1 cellular context compared by ENCODE assay signal in the genomic region with DNA sequence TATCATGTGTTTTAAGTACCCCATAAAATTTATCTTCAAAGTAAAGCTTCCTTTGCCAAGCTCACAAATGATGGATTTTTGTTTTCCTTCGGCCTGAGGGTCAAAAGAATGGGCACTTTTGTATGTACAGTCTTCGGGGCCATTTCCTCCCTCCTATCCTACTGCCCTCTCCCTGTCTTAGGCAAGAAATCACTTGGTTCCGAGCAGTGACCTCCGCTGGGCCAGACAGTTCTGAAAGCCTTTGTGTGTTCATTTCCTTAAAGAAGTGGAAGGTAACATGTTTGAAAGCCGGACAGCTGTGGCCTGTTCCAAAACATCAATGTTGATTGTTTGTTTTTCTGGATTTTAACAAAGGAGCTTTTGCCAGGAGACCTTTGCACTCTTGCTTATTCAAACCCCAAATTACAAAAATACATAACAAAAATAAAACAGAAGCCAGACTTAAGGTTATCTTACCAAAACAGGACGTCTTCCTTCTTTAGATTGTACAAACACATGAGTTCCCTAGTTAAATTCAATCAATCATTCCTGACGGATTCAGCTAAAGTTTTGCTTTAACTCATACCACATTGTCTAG.
TF ChIP-seq lines count a peak whose summit lies in the region.

No MANE protein-coding gene starts in this region.

TF ChIP-seq in HEK293, 187 proteins besides CTCF, POLR2A, EP300 and RAD21 (continued from another document):
- TF ChIP-seq, protein P1, sequence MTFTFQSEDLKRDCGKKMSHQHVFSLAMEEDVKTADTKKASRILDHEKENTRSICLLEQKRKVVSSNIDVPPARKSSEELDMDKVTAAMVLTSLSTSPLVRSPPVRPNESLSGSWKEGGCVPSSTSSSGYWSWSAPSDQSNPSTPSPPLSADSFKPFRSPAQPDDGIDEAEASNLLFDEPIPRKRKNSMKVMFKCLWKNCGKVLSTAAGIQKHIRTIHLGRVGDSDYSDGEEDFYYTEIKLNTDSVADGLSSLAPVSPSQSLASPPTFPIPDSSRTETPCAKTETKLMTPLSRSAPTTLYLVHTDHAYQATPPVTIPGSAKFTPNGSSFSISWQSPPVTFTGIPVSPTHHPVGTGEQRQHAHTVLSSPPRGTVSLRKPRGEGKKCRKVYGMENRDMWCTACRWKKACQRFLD (tag by site-specific recombination; IDR thresholded peaks at IDR 0.05): no peak
- TF ChIP-seq ZNF350 (tag by site-specific recombination; IDR thresholded peaks at IDR 0.05) (no peak), ZNF747 (tag by site-specific recombination; IDR thresholded peaks at IDR 0.05) (no peak), YY2 (tag by site-specific recombination; IDR thresholded peaks at IDR 0.05) (no peak), ZNF214 (tag by site-specific recombination; IDR thresholded peaks at IDR 0.05; ENCODE audit: borderline replicate concordance) (no peak), ZNF530 (tag by site-specific recombination; IDR thresholded peaks at IDR 0.05; ENCODE audit: low read depth) (no peak), TRIM28 (IDR thresholded peaks at IDR 0.05; ENCODE audit: borderline replicate concordance, low read length) (no peak), FEZF1 (tag by site-specific recombination; IDR thresholded peaks at IDR 0.05) (peak; percentile 59), ZNF324 (tag by site-specific recombination; IDR thresholded peaks at IDR 0.05) (no peak), ZNF394 (tag by site-specific recombination; IDR thresholded peaks at IDR 0.05; ENCODE audit: borderline replicate concordance) (no peak), ZNF585B (tag by site-specific recombination; IDR thresholded peaks at IDR 0.05) (no peak), ZNF544 (tag by site-specific recombination; IDR thresholded peaks at IDR 0.05) (no peak), ZNF843 (tag by site-specific recombination; IDR thresholded peaks at IDR 0.05) (peak; percentile 35; the same call in 1 of the 2 replicates), KLF8 (tag by site-specific recombination; IDR thresholded peaks at IDR 0.05) (no peak)
- TF ChIP-seq, protein P2, sequence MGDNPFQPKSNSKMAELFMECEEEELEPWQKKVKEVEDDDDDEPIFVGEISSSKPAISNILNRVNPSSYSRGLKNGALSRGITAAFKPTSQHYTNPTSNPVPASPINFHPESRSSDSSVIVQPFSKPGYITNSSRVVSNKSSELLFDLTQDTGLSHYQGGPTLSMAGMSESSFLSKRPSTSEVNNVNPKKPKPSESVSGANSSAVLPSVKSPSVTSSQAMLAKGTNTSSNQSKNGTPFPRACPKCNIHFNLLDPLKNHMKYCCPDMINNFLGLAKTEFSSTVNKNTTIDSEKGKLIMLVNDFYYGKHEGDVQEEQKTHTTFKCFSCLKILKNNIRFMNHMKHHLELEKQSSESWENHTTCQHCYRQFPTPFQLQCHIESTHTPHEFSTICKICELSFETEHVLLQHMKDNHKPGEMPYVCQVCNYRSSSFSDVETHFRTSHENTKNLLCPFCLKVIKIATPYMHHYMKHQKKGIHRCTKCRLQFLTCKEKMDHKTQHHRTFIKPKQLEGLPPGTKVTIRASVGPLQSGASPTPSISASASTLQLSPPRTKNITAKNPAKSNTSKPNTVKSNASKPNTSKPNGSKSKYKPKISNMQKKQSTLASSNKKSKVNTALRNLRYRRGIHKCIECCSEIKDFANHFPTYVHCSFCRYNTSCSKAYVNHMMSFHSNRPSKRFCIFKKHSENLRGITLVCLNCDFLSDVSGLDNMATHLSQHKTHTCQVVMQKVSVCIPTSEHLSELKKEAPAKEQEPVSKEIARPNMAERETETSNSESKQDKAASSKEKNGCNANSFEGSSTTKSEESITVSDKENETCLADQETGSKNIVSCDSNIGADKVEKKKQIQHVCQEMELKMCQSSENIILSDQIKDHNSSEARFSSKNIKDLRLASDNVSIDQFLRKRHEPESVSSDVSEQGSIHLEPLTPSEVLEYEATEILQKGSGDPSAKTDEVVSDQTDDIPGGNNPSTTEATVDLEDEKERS (tag by site-specific recombination; IDR thresholded peaks at IDR 0.05): no peak
- TF ChIP-seq, protein P3, sequence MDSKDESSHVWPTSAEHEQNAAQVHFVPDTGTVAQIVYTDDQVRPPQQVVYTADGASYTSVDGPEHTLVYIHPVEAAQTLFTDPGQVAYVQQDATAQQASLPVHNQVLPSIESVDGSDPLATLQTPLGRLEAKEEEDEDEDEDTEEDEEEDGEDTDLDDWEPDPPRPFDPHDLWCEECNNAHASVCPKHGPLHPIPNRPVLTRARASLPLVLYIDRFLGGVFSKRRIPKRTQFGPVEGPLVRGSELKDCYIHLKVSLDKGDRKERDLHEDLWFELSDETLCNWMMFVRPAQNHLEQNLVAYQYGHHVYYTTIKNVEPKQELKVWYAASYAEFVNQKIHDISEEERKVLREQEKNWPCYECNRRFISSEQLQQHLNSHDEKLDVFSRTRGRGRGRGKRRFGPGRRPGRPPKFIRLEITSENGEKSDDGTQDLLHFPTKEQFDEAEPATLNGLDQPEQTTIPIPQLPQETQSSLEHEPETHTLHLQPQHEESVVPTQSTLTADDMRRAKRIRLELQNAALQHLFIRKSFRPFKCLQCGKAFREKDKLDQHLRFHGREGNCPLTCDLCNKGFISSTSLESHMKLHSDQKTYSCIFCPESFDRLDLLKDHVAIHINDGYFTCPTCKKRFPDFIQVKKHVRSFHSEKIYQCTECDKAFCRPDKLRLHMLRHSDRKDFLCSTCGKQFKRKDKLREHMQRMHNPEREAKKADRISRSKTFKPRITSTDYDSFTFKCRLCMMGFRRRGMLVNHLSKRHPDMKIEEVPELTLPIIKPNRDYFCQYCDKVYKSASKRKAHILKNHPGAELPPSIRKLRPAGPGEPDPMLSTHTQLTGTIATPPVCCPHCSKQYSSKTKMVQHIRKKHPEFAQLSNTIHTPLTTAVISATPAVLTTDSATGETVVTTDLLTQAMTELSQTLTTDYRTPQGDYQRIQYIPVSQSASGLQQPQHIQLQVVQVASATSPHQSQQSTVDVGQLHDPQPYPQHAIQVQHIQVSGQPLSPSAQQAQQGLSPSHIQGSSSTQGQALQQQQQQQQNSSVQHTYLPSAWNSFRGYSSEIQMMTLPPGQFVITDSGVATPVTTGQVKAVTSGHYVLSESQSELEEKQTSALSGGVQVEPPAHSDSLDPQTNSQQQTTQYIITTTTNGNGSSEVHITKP (tag by site-specific recombination; IDR thresholded peaks at IDR 0.05): peak; percentile 25; the same call in 1 of the 2 replicates
- TF ChIP-seq, protein P4, sequence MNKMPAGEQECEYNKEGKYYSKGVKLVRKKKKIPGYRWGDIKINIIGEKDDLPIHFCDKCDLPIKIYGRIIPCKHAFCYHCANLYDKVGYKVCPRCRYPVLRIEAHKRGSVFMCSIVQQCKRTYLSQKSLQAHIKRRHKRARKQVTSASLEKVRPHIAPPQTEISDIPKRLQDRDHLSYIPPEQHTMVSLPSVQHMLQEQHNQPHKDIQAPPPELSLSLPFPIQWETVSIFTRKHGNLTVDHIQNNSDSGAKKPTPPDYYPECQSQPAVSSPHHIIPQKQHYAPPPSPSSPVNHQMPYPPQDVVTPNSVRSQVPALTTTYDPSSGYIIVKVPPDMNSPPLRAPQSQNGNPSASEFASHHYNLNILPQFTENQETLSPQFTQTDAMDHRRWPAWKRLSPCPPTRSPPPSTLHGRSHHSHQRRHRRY (tag by site-specific recombination; IDR thresholded peaks at IDR 0.05): no peak
TF ChIP-seq in HEK293: peak in this region for 5.
